In the genomic region with DNA sequence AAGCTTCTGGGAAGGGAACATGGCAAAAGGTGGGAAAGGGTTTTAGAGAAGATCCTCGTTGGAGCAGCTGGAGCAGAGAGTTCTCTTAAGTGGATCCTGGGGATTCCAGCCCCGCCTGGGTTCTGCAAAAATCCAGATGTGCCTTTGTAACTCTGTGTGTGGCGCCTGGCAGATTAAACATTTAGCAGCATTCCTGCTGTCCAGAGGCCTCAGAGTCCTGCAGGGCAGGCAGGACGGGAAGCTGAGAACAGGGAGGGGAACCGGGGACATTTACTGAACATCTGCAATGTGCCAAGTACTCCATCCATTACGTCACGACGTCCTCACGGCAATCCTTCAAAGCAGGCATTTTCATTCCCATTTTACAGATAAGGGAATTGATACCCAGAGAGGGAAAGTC, we compare ENCODE assay signal across 24 cellular contexts.
DNase-seq lines count a peak whose midpoint lies in the region; TF ChIP-seq lines count a peak whose summit lies in the region.
"Had no signal": no experiment of that assay in that cellular context is flagged by ENCODE, and none has a peak within 500 bp of the region (broad histone marks: within the 10 kb centered on the region; RNA-seq: fewer than 3 reads in every experiment).

No MANE protein-coding gene starts in this region.

- DNase-seq in AG08395 (ENCODE audit: low spot score) (peak; percentile 20), AG10803 (ENCODE audit: low read depth) (peak; percentile 34), NCI-H69 (lab: John Stamatoyannopoulos, UW) (peak; percentile 32), fibroblast of gingiva (ENCODE audit: low read depth) (peak; percentile 68), HPDE6-E6E7 (ENCODE audit: extremely low spot score) (no peak), UCSD-AML1 (lab: John Stamatoyannopoulos, UW; ENCODE audit: unreplicated experiment) (no peak), D341Med (ENCODE audit: low spot score) (no peak)
- DNase-seq in activated effector memory CD4-positive, alpha-beta T cell treated with anti-CD3 and anti-CD28 coated beads, Interleukin-2, amount 50 U/mL, for 16 hours: no peak
- DNase-seq: Calu3, DMS153, GOT3, HCEC 1CT, Kasumi-1, NCI-H1092 treated with DMSO at 0.1 percent for 48 hours, NCI-H1436, NCI-H187, NCI-H2081 treated with DMSO at 0.1 percent for 48 hours, NCI-H2171 treated with DMSO at 0.1 percent for 48 hours, NCI-H524, NCI-H774, PC-3, SJCRH30 had no signal

- no peak for TF ChIP-seq CTCF in AG10803 (conservative IDR thresholded peaks at IDR 0.05; ENCODE audit: low read length)

- no peak overlapping the region for H3K4me3 ChIP-seq in AG10803 (ENCODE audit: low read length)
- H3K4me3 ChIP-seq: A549, K562, SJCRH30 had no signal

Comparison
In these comparisons a context has a peak if more than half of its experiments do, and no peak if none do; other contexts are left out.
1. DNase-seq: peak in AG08395 (single experiment), AG10803 (single experiment), NCI-H69 (single experiment) and fibroblast of gingiva (single experiment); none in activated effector memory CD4-positive, alpha-beta T cell treated with anti-CD3 and anti-CD28 coated beads, Interleukin-2, amount 50 U/mL, for 16 hours (single experiment), HPDE6-E6E7 (single experiment), UCSD-AML1 (single experiment) and D341Med (single experiment).